ENCODE assay signal across 1 cellular context in genomic region chr17:7833795-7834553, GRCh38.
TF ChIP-seq lines count a peak whose summit lies in the region.

A gene with protein sequence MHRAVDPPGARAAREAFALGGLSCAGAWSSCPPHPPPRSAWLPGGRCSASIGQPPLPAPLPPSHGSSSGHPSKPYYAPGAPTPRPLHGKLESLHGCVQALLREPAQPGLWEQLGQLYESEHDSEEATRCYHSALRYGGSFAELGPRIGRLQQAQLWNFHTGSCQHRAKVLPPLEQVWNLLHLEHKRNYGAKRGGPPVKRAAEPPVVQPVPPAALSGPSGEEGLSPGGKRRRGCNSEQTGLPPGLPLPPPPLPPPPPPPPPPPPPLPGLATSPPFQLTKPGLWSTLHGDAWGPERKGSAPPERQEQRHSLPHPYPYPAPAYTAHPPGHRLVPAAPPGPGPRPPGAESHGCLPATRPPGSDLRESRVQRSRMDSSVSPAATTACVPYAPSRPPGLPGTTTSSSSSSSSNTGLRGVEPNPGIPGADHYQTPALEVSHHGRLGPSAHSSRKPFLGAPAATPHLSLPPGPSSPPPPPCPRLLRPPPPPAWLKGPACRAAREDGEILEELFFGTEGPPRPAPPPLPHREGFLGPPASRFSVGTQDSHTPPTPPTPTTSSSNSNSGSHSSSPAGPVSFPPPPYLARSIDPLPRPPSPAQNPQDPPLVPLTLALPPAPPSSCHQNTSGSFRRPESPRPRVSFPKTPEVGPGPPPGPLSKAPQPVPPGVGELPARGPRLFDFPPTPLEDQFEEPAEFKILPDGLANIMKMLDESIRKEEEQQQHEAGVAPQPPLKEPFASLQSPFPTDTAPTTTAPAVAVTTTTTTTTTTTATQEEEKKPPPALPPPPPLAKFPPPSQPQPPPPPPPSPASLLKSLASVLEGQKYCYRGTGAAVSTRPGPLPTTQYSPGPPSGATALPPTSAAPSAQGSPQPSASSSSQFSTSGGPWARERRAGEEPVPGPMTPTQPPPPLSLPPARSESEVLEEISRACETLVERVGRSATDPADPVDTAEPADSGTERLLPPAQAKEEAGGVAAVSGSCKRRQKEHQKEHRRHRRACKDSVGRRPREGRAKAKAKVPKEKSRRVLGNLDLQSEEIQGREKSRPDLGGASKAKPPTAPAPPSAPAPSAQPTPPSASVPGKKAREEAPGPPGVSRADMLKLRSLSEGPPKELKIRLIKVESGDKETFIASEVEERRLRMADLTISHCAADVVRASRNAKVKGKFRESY (N-terminal part only) (plus strand): TSS chr17:7834217. CDS start chr17:7845555, 11,338 bp downstream.

TF ChIP-seq in K562, 482 proteins besides CTCF, POLR2A, EP300 and RAD21 (continued from another document):
- TF ChIP-seq PHF8 (IDR thresholded peaks at IDR 0.05; ENCODE audit: borderline replicate concordance, low read length) (peak; percentile 22; the same call in 1 of the 2 replicates), SIN3A (IDR thresholded peaks at IDR 0.05; ENCODE audit: borderline replicate concordance in 2 of 2, control insufficient read depth in 1 of 2, low read depth in 2 of 2, low read length in 2 of 2) (peak in 1 of 2 experiments; percentile 57; a peak in 2 of 4 replicates), CXXC5 (CRISPR knock-in tag; IDR thresholded peaks at IDR 0.05) (0 out of 2 replicates have a peak, but pooled peaks have one; percentile 19), MAZ (CRISPR knock-in tag; conservative IDR thresholded peaks at IDR 0.05 in 1 of 2, IDR thresholded peaks at IDR 0.05 in 1 of 2) (peak in 1 of 2 experiments; percentile 69; a peak in 2 of 4 replicates), BHLHE40 (IDR thresholded peaks at IDR 0.05; ENCODE audit: low read length) (0 out of 2 replicates have a peak, but pooled peaks have one; percentile 14), SRF (CRISPR knock-in tag; IDR thresholded peaks at IDR 0.05) (peak in 1 of 2 experiments; percentile 43; a peak in 1 of 4 replicates), NRF1 (conservative IDR thresholded peaks at IDR 0.05 in 1 of 2, IDR thresholded peaks at IDR 0.05 in 1 of 2) (peak; percentile 51 to 61), GATAD2B (IDR thresholded peaks at IDR 0.05; ENCODE audit: borderline replicate concordance) (no peak)
- TF ChIP-seq, protein P1, sequence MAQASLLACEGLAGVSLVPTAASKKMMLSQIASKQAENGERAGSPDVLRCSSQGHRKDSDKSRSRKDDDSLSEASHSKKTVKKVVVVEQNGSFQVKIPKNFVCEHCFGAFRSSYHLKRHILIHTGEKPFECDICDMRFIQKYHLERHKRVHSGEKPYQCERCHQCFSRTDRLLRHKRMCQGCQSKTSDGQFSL (CRISPR knock-in tag; IDR thresholded peaks at IDR 0.05): no peak
- TF ChIP-seq, protein P1 (tag; IDR thresholded peaks at IDR 0.05): peak in 1 of 2 experiments; percentile 65; a peak in 2 of 4 replicates
